In the genomic region with DNA sequence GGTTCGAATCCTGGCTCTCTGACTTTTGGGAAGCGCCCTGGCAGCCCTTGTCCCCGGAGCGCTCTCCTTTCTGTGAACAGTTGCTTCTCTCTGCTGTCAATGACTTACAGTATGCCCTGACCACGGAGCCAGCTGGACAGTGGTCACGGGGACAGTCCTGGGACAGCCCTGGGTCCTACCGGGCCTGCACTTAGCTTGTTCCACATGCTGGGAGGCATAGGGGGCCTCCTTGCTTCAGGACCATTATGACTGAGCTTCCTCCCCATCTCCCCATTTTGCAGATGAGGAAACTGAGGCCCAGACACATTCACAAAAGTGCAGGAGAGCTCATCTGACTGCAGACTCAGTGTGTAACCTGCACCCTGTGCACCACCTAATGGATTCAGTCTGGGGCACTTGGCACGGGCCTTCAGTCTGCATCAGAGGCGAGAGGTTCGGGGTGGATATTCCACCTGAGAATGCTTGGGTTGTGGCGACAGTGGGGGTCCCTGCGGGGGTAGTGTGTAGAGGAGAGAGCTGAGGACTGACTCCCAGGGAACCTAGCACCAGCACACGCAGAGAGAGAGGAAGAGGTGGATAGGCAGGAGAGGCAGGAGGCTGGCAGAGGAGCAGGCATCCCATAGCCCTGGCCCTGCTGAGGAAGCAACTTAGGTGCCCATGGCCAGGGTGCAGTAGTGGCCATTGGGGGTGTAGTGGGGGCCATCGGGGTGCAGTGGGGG, we compare ENCODE assay signal across 12 cellular contexts. TPM values are rescaled to one million over a fixed set of nuclear protein-coding genes. Genes with fewer than 3 reads are reported as not detected.
DNase-seq lines count a peak whose midpoint lies in the region; ATAC-seq, FAIRE-seq and TF ChIP-seq lines count a peak whose summit lies in the region.
"Had no signal": no experiment of that assay in that cellular context is flagged by ENCODE, and none has a peak within 500 bp of the region (broad histone marks: within the 10 kb centered on the region; RNA-seq: fewer than 3 reads in every experiment).

No MANE protein-coding gene starts in this region.

- no peaks in the 10 kb centered on the region for H3K9me3 ChIP-seq in HepG2 (ENCODE audit: low read length)
- H3K9me3 ChIP-seq in right lobe of liver: no peaks in the 10 kb centered on the region

- H3K4me3 Mint-ChIP-seq in nephron progenitor cell: peak overlapping the region; percentile 89
- no peak overlapping the region for H3K4me3 Mint-ChIP-seq in activated naive CD4-positive, alpha-beta T cell treated with anti-CD3 and anti-CD28 coated beads, Interleukin-2, amount 10 ng/mL, durations not matched to agents 7 days and 5 days

- 95% methylated on average over 9 of the region's 14 CpGs for WGBS in HepG2 (ENCODE audit: low lambda C conversion rate)
- 95% methylated on average over 3 of the region's 14 CpGs for WGBS in right lobe of liver (ENCODE audit: insufficient coverage, low coverage, low lambda C conversion rate, missing lambda C conversion rate)

- DNase-seq in HepG2 (ENCODE audit: low spot score) (no peak), right lobe of liver (no peak), epithelial cell of esophagus (ENCODE audit: low read depth) (no peak), nephron progenitor cell (no peak), NCI-H2171 (lab: John Stamatoyannopoulos, UW) (no peak)
- DNase-seq in activated naive CD4-positive, alpha-beta T cell treated with anti-CD3 and anti-CD28 coated beads, Interleukin-2, amount 10 ng/mL, durations not matched to agents 7 days and 5 days: no peak
- no peak for DNase-seq in NK-92 treated with Interleukin-12 subunit alpha and Interleukin-12 subunit beta, amount 100 ng/mL, for 24 hours (lab: John Stamatoyannopoulos, UW)
- DNase-seq: activated naive CD4-positive, alpha-beta T cell; CD4-positive, CD25-positive, alpha-beta regulatory T cell; kidney glomerular epithelial cell had no signal

- TF ChIP-seq EP300 in HepG2 (IDR thresholded peaks at IDR 0.05; ENCODE audit: low read depth in 2 of 2, low read length in 2 of 2) (no peak), HepG2 (CRISPR knock-in tag; IDR thresholded peaks at IDR 0.05; ENCODE audit: borderline replicate concordance) (no peak)

- H3K4me1 ChIP-seq in HepG2 (ENCODE audit: insufficient read depth, low read length): peaks cover 40% of the 10 kb centered on the region
- H3K4me1 ChIP-seq in right lobe of liver: peaks cover 0 to 6% (median 0%) of the 10 kb centered on the region in 4 donors

- TF ChIP-seq POLR2A in HepG2 (IDR thresholded peaks at IDR 0.05; ENCODE audit: insufficient read depth in 1 of 2, low read depth in 2 of 2, low read length in 2 of 2) (no peak), right lobe of liver (IDR thresholded peaks at IDR 0.05) (no peak)

- peak overlapping the region; percentile 88 for H3K4me2 ChIP-seq in HepG2 (ENCODE audit: low read depth, low read length)

- H3K36me3 Mint-ChIP-seq in nephron progenitor cell (ENCODE audit: low read depth): peaks cover 34% of the 10 kb centered on the region
- H3K36me3 Mint-ChIP-seq in activated naive CD4-positive, alpha-beta T cell treated with anti-CD3 and anti-CD28 coated beads, Interleukin-2, amount 10 ng/mL, durations not matched to agents 7 days and 5 days: no peaks in the 10 kb centered on the region
- H3K36me3 Mint-ChIP-seq: CD4-positive, CD25-positive, alpha-beta regulatory T cell had no signal

- H3K9me3 Mint-ChIP-seq in nephron progenitor cell: no peaks in the 10 kb centered on the region
- peaks cover 2% of the 10 kb centered on the region for H3K9me3 Mint-ChIP-seq in activated naive CD4-positive, alpha-beta T cell treated with anti-CD3 and anti-CD28 coated beads, Interleukin-2, amount 10 ng/mL, durations not matched to agents 7 days and 5 days

- FAIRE-seq in HepG2 (lab: Jason Lieb, UNC): no peak
- FAIRE-seq: GM18507 had no signal

- no peaks in the 10 kb centered on the region; the same call in 1 of the 2 replicates for H4K20me1 ChIP-seq in HepG2 (ENCODE audit: insufficient read depth, low read length)

- ATAC-seq in HepG2 (peak; percentile 9), right lobe of liver (no peak), HG03175 (IDR thresholded peaks at IDR 0.05; ENCODE audit: unreplicated experiment) (no peak)

- TF ChIP-seq CTCF in HepG2 (CRISPR knock-in tag; IDR thresholded peaks at IDR 0.05) (no peak), right lobe of liver (IDR thresholded peaks at IDR 0.05) (no peak), epithelial cell of esophagus (IDR thresholded peaks at IDR 0.05; ENCODE audit: insufficient read depth, low read depth, low read length, missing control alignments) (no peak), nephron progenitor cell (IDR thresholded peaks at IDR 0.05) (no peak)

- H2AFZ ChIP-seq in HepG2 (ENCODE audit: low read length): no peak overlapping the region

- H3K27me3 ChIP-seq in HepG2 (ENCODE audit: control insufficient read depth in 1 of 2, insufficient read depth in 2 of 2, low read length in 2 of 2) (no peaks in the 10 kb centered on the region), right lobe of liver (no peaks in the 10 kb centered on the region)

- H3K27ac Mint-ChIP-seq in nephron progenitor cell: no peak overlapping the region
- H3K27ac Mint-ChIP-seq in activated naive CD4-positive, alpha-beta T cell treated with anti-CD3 and anti-CD28 coated beads, Interleukin-2, amount 10 ng/mL, durations not matched to agents 7 days and 5 days: no peak overlapping the region
- H3K27ac Mint-ChIP-seq: CD4-positive, CD25-positive, alpha-beta regulatory T cell had no signal

- H3K4me1 Mint-ChIP-seq in nephron progenitor cell: peaks cover 29% of the 10 kb centered on the region
- H3K4me1 Mint-ChIP-seq in activated naive CD4-positive, alpha-beta T cell treated with anti-CD3 and anti-CD28 coated beads, Interleukin-2, amount 10 ng/mL, durations not matched to agents 7 days and 5 days: no peaks in the 10 kb centered on the region

- H3K9ac ChIP-seq in HepG2 (ENCODE audit: insufficient read depth, low read depth, low read length): peak overlapping the region; percentile 84; the same call in 1 of the 2 replicates

- BruUV-seq in HepG2 (replicated peaks; lab: Mats Ljungman, UMichigan): no TSS peak

- peak overlapping the region; percentile 71 to 88 (median 85) for H3K4me3 ChIP-seq in HepG2 (replicated peaks in 1 of 3; ENCODE audit: insufficient read depth in 1 of 3, low read depth in 2 of 3, low read length in 3 of 3)
- no peak overlapping the region for H3K4me3 ChIP-seq in right lobe of liver
- peak overlapping the region; percentile 66 for H3K4me3 ChIP-seq in epithelial cell of esophagus (ENCODE audit: low read length)

- TF ChIP-seq RAD21 in HepG2 (CRISPR knock-in tag; IDR thresholded peaks at IDR 0.05): no peak

- H3K27me3 Mint-ChIP-seq in nephron progenitor cell (ENCODE audit: low read depth, poor library complexity): peaks cover 6% of the 10 kb centered on the region
- H3K27me3 Mint-ChIP-seq in activated naive CD4-positive, alpha-beta T cell treated with anti-CD3 and anti-CD28 coated beads, Interleukin-2, amount 10 ng/mL, durations not matched to agents 7 days and 5 days: peaks cover 38% of the 10 kb centered on the region

- POLR2A ChIA-PET in HepG2 (lab: Yijun Ruan, JAX): no interaction called here

- H3K36me3 ChIP-seq in HepG2 (replicated peaks in 1 of 2; ENCODE audit: control insufficient read depth in 1 of 2, insufficient read depth in 2 of 2, low read length in 2 of 2): no peaks in the 10 kb centered on the region
- no peaks in the 10 kb centered on the region for H3K36me3 ChIP-seq in right lobe of liver

- intact Hi-C loops in HepG2 (cut with micrococcal nuclease; ENCODE audit: unreplicated experiment) (no loop called here), right lobe of liver (cut with DNase I) (no loop called here)

- H3K79me2 ChIP-seq in HepG2 (ENCODE audit: insufficient read depth, low read length): peaks cover 51% of the 10 kb centered on the region

- in situ Hi-C loops in HepG2 (cut with HindIII; ENCODE audit: extremely low pct_ligation_motif_present, low pct_unique_long_range_greater_than_20kb): no loop called here

- H3K27ac ChIP-seq in HepG2 (ENCODE audit: extremely low read length, insufficient read depth, low read length) (peak overlapping the region; percentile 66), right lobe of liver (no peak overlapping the region)

- CTCF ChIA-PET in HepG2 (lab: Yijun Ruan, JAX; ENCODE audit: low intra/inter-chr PET ratio, low total read pairs): no interaction called here
- CTCF ChIA-PET in activated naive CD4-positive, alpha-beta T cell treated with anti-CD3 and anti-CD28 coated beads, Interleukin-2, amount 10 ng/mL, durations not matched to agents 7 days and 5 days (lab: Charles Lee): no interaction called here

TF ChIP-seq in HepG2, 621 proteins besides CTCF, POLR2A, EP300 and RAD21:
- TF ChIP-seq POLR2AphosphoS5 (IDR thresholded peaks at IDR 0.05; ENCODE audit: low read depth, low read length) (no peak), ZNF629 (CRISPR knock-in tag; conservative IDR thresholded peaks at IDR 0.05) (peak; percentile 94), ZMYM3 (CRISPR knock-in tag; IDR thresholded peaks at IDR 0.05) (peak; percentile 68; the same call in 1 of the 2 replicates), HOXD1 (CRISPR knock-in tag; IDR thresholded peaks at IDR 0.05) (no peak)

RNA-seq across cellular contexts. Expression of gene DOCK1, which starts 1.6 kb away (rescaled TPM):
- 25.5 and 29.1 TPM in 2 replicates for total RNA-seq in HepG2 (2016; rRNA removed; fragmentation: Illumina TruSeq; extraction: Trizol)
- 22.3 and 25.5 TPM in 2 replicates for total RNA-seq in HepG2 (2016; cell fraction: cytosol; rRNA removed; fragmentation: Illumina TruSeq; extraction: Trizol; ENCODE audit: low read depth)
- total RNA-seq in HepG2 (2016; cell fraction: insoluble cytoplasmic fraction; rRNA removed; fragmentation: Illumina TruSeq; extraction: Trizol): 23.0 and 25.1 TPM in 2 replicates
- total RNA-seq in HepG2 (2016; cell fraction: membrane; rRNA removed; fragmentation: Illumina TruSeq; extraction: Trizol): 17.4 TPM in 2 replicates
- total RNA-seq in HepG2 (2016; cell fraction: nucleus; rRNA removed; fragmentation: Illumina TruSeq; extraction: Trizol): 46.0 and 55.5 TPM in 2 replicates
- 8.1 and 8.3 TPM in 2 replicates for polyA plus RNA-seq in HepG2 (2011; rRNA removed)
- 6.6 and 8.0 TPM in 2 replicates for polyA plus RNA-seq in HepG2 (2011; cell fraction: cytosol; rRNA removed)
- polyA plus RNA-seq in HepG2 (2011; cell fraction: nucleus; rRNA removed): 10.1 and 12.3 TPM in 2 replicates
- polyA plus RNA-seq in HepG2 (2012): 11.9 and 14.3 TPM in 2 replicates
- 0.50 and 0.71 TPM in 2 replicates for polyA plus RNA-seq in HepG2 (2016; cell fraction: cytosol; fragmentation: Illumina TruSeq; extraction: Trizol; ENCODE audit: low read depth)
- polyA plus RNA-seq in HepG2 (2016; cell fraction: insoluble cytoplasmic fraction; fragmentation: Illumina TruSeq; extraction: Trizol; ENCODE audit: low read depth): 13.8 and 18.7 TPM in 2 replicates
- 2.1 and 3.7 TPM in 2 replicates for polyA plus RNA-seq in HepG2 (2016; cell fraction: membrane; fragmentation: Illumina TruSeq; extraction: Trizol; ENCODE audit: low read depth)
- polyA plus RNA-seq in HepG2 (2016; cell fraction: nucleus; fragmentation: Illumina TruSeq; extraction: Trizol; ENCODE audit: insufficient read depth, low read depth): 15.6 and 18.3 TPM in 2 replicates
- 18.0 and 25.9 TPM in 2 replicates for polyA minus RNA-seq in HepG2 (2011; rRNA and poly(A)+ RNA removed; ENCODE audit: low replicate concordance)
- 10.6 and 15.4 TPM in 2 replicates for polyA minus RNA-seq in HepG2 (2011; cell fraction: cytosol; rRNA and poly(A)+ RNA removed)
- 47.3 and 50.0 TPM in 2 replicates for polyA minus RNA-seq in HepG2 (2011; cell fraction: nucleus; rRNA and poly(A)+ RNA removed)
- 10 to 100 TPM; 13.8 to 17.8 (median 14.6) TPM for total RNA-seq in right lobe of liver
- polyA plus RNA-seq: CD4-positive, CD25-positive, alpha-beta regulatory T cell had no signal

Comparison
In these comparisons a context has a peak if more than half of its experiments do, and no peak if none do; other contexts are left out.
1. H3K4me3 ChIP-seq: peak in HepG2 (3 of 3) and epithelial cell of esophagus (single experiment); none in right lobe of liver (0 of 3).